ENCODE assay signal across 9 cellular contexts in genomic region chr4:36051634-36052033, GRCh38.
"Had no signal": no experiment of that assay in that cellular context is flagged by ENCODE, and none has a peak within 500 bp of the region (broad histone marks: within the 10 kb centered on the region; RNA-seq: fewer than 3 reads in every experiment).

No MANE protein-coding gene starts in this region.

- H3K27ac ChIP-seq: GM23248, HL-60 had no signal

- ATAC-seq: HCT116, HepG2 had no signal

- H3K36me3 ChIP-seq: HAP-1 had no signal

- DNase-seq: GM23248, GOT3, H7, HFFc6, KBM-7 had no signal

- H3K9ac ChIP-seq: GM23248 had no signal

- H3K9me3 ChIP-seq: HAP-1 had no signal

- H3K4me3 ChIP-seq: GM23248, HAP-1 had no signal
